14 cellular contexts compared by ENCODE assay signal in genomic region chr4:15402146-15402545, GRCh38. TPM values are rescaled to one million over a fixed set of nuclear protein-coding genes. Genes with fewer than 3 reads are reported as not detected.
DNase-seq lines count a peak whose midpoint lies in the region; ATAC-seq and TF ChIP-seq lines count a peak whose summit lies in the region.
"Had no signal": no experiment of that assay in that cellular context is flagged by ENCODE, and none has a peak within 500 bp of the region (broad histone marks: within the 10 kb centered on the region; RNA-seq: fewer than 3 reads in every experiment).

No MANE protein-coding gene starts in this region.

- H3K79me2 ChIP-seq in MM.1S (ENCODE audit: low read length) (no peaks in the 10 kb centered on the region), parathyroid adenoma (no peaks in the 10 kb centered on the region)

- H3K4me2 ChIP-seq in MM.1S (ENCODE audit: low read depth, low read length) = peak overlapping the region; percentile 71; the same call in 1 of the 2 replicates
- no peak overlapping the region for H3K4me2 ChIP-seq in parathyroid adenoma (ENCODE audit: low read length)

- no peak for DNase-seq in CD4-positive, CD25-positive, alpha-beta regulatory T cell
- DNase-seq in MM.1S = no peak
- DNase-seq in esophagus squamous epithelium (lab: John Stamatoyannopoulos, UW) = no peak
- DNase-seq in NK-92 (lab: John Stamatoyannopoulos, UW; ENCODE audit: unreplicated experiment) = no peak
- DNase-seq in SKM-1 treated with dmso at 0.1 percent for 144 hours (lab: John Stamatoyannopoulos, UW; ENCODE audit: unreplicated experiment) = no peak
- DNase-seq in heart right ventricle = no peak
- DNase-seq: Karpas-422, NCI-H526 had no signal

- H3K27ac ChIP-seq in CD4-positive, CD25-positive, alpha-beta regulatory T cell (ENCODE audit: insufficient read depth, low read length, poor library complexity, severe bottlenecking) = no peak overlapping the region
- peak overlapping the region; percentile 38; the same call in 1 of the 2 replicates for H3K27ac ChIP-seq in MM.1S (ENCODE audit: low read length)
- peak overlapping the region; percentile 29 to 68 (median 62) for H3K27ac ChIP-seq in esophagus squamous epithelium
- H3K27ac ChIP-seq in parathyroid adenoma = peak overlapping the region; percentile 75
- peak overlapping the region in 2 of 10 donors; percentile 15 to 23 for H3K27ac ChIP-seq in heart right ventricle

- peaks cover 16% of the 10 kb centered on the region for H3K4me1 ChIP-seq in CD4-positive, CD25-positive, alpha-beta regulatory T cell (ENCODE audit: control insufficient read depth, insufficient read depth, low read length, poor library complexity, severe bottlenecking)
- H3K4me1 ChIP-seq in MM.1S (ENCODE audit: low read length) = peaks cover 24% of the 10 kb centered on the region
- H3K4me1 ChIP-seq in esophagus squamous epithelium = peaks cover 9 to 57% (median 44%) of the 10 kb centered on the region in 3 donors
- peaks cover 19% of the 10 kb centered on the region for H3K4me1 ChIP-seq in parathyroid adenoma
- H3K4me1 ChIP-seq in heart right ventricle = peaks cover 0 to 40% (median 23%) of the 10 kb centered on the region in 9 donors

- H2AFZ ChIP-seq in MM.1S (ENCODE audit: low read length) (peak overlapping the region; percentile 56; the same call in 1 of the 2 replicates), parathyroid adenoma (no peak overlapping the region)

- H3K4me1 Mint-ChIP-seq in CD4-positive, CD25-positive, alpha-beta regulatory T cell = peaks cover 7 to 37% (median 18%) of the 10 kb centered on the region in 4 donors
- peaks cover 35% of the 10 kb centered on the region for H3K4me1 Mint-ChIP-seq in stimulated activated memory B cell treated with anti-CD40 and anti-IgM and Interleukin-4, amounts not matched to agents 10 μg/mL and 1 μg/mL and 100 μg/mL, for 72 hours

- H3K9me3 Mint-ChIP-seq in CD4-positive, CD25-positive, alpha-beta regulatory T cell = no peaks in the 10 kb centered on the region
- H3K9me3 Mint-ChIP-seq in stimulated activated memory B cell treated with anti-CD40 and anti-IgM and Interleukin-4, amounts not matched to agents 10 μg/mL and 1 μg/mL and 100 μg/mL, for 72 hours = no peaks in the 10 kb centered on the region
- H3K9me3 Mint-ChIP-seq: T-helper 1 cell treated with Interleukin-12 subunit alpha and Interleukin-12 subunit beta and Interleukin-4 antibody, amounts not matched to agents 30 μg/mL and 1 μg/mL, for 36 hours had no signal

- WGBS in esophagus squamous epithelium, 2 donors = 50 to 67% methylated on average over 2 of the region's 2 CpGs
- WGBS in heart right ventricle, 2 donors = 69 to 80% methylated on average over 2 of the region's 2 CpGs

- H3K9ac ChIP-seq in MM.1S (ENCODE audit: low read length) = no peak overlapping the region
- no peak overlapping the region for H3K9ac ChIP-seq in parathyroid adenoma

- H3K27ac Mint-ChIP-seq in CD4-positive, CD25-positive, alpha-beta regulatory T cell = peak overlapping the region; percentile 28 to 90 (median 72)
- H3K27ac Mint-ChIP-seq in stimulated activated memory B cell treated with anti-CD40 and anti-IgM and Interleukin-4, amounts not matched to agents 10 μg/mL and 1 μg/mL and 100 μg/mL, for 72 hours = no peak overlapping the region

- peaks cover 10% of the 10 kb centered on the region; the same call in 1 of the 2 replicates for H3F3A ChIP-seq in MM.1S (ENCODE audit: insufficient read depth, low read length)

- peaks cover 4% of the 10 kb centered on the region for H3K27me3 Mint-ChIP-seq in CD4-positive, CD25-positive, alpha-beta regulatory T cell
- no peaks in the 10 kb centered on the region for H3K27me3 Mint-ChIP-seq in stimulated activated memory B cell treated with anti-CD40 and anti-IgM and Interleukin-4, amounts not matched to agents 10 μg/mL and 1 μg/mL and 100 μg/mL, for 72 hours

- H3K27me3 ChIP-seq in CD4-positive, CD25-positive, alpha-beta regulatory T cell (ENCODE audit: control insufficient read depth, insufficient read depth, low read length) = no peaks in the 10 kb centered on the region
- H3K27me3 ChIP-seq in MM.1S (replicated peaks; ENCODE audit: insufficient read depth, low read length) = no peaks in the 10 kb centered on the region
- no peaks in the 10 kb centered on the region for H3K27me3 ChIP-seq in esophagus squamous epithelium
- H3K27me3 ChIP-seq in parathyroid adenoma (ENCODE audit: control insufficient read depth, insufficient read depth, low read length) = no peaks in the 10 kb centered on the region
- H3K27me3 ChIP-seq in heart right ventricle = no peaks in the 10 kb centered on the region
- H3K27me3 ChIP-seq: tibial nerve had no signal

- no peaks in the 10 kb centered on the region for H3K36me3 ChIP-seq in CD4-positive, CD25-positive, alpha-beta regulatory T cell (ENCODE audit: control insufficient read depth, insufficient read depth, low read length)
- H3K36me3 ChIP-seq in MM.1S (replicated peaks; ENCODE audit: insufficient read depth, low read length) (no peaks in the 10 kb centered on the region), esophagus squamous epithelium (no peaks in the 10 kb centered on the region), parathyroid adenoma (ENCODE audit: control insufficient read depth, insufficient read depth, low read length) (no peaks in the 10 kb centered on the region), heart right ventricle (no peaks in the 10 kb centered on the region)
- H3K36me3 ChIP-seq: tibial nerve had no signal

- H4K20me1 ChIP-seq in MM.1S (ENCODE audit: insufficient read depth, low read length) = no peaks in the 10 kb centered on the region

- H3K9me2 ChIP-seq in MM.1S (replicated peaks; ENCODE audit: insufficient read depth, low read length) = no peaks in the 10 kb centered on the region

- TF ChIP-seq CTCF in MM.1S (IDR thresholded peaks at IDR 0.05; ENCODE audit: low read length) = no peak
- no peak for TF ChIP-seq CTCF in esophagus squamous epithelium (IDR thresholded peaks at IDR 0.05)
- TF ChIP-seq CTCF in parathyroid adenoma (IDR thresholded peaks at IDR 0.05) = no peak
- TF ChIP-seq CTCF in heart right ventricle (IDR thresholded peaks at IDR 0.05) = no peak

- ATAC-seq in CD4-positive, CD25-positive, alpha-beta regulatory T cell (ENCODE audit: low read depth in 2 of 2) = no peak
- no peak for ATAC-seq in stimulated activated memory B cell treated with anti-CD40 and anti-IgM and Interleukin-4, amounts not matched to agents 10 μg/mL and 1 μg/mL and 100 μg/mL, for 72 hours
- no peak for ATAC-seq in heart right ventricle

- no peaks in the 10 kb centered on the region for H3K36me3 Mint-ChIP-seq in CD4-positive, CD25-positive, alpha-beta regulatory T cell
- no peaks in the 10 kb centered on the region for H3K36me3 Mint-ChIP-seq in stimulated activated memory B cell treated with anti-CD40 and anti-IgM and Interleukin-4, amounts not matched to agents 10 μg/mL and 1 μg/mL and 100 μg/mL, for 72 hours

- no peak for TF ChIP-seq POLR2A in esophagus squamous epithelium (IDR thresholded peaks at IDR 0.05)

- H3K4me3 Mint-ChIP-seq in CD4-positive, CD25-positive, alpha-beta regulatory T cell = no peak overlapping the region
- H3K4me3 Mint-ChIP-seq in stimulated activated memory B cell treated with anti-CD40 and anti-IgM and Interleukin-4, amounts not matched to agents 10 μg/mL and 1 μg/mL and 100 μg/mL, for 72 hours = no peak overlapping the region

- no peaks in the 10 kb centered on the region for H3K9me3 ChIP-seq in CD4-positive, CD25-positive, alpha-beta regulatory T cell (ENCODE audit: control insufficient read depth in 2 of 2, low read length in 2 of 2)
- no peaks in the 10 kb centered on the region for H3K9me3 ChIP-seq in MM.1S (replicated peaks; ENCODE audit: insufficient read depth, low read length)
- H3K9me3 ChIP-seq in esophagus squamous epithelium = no peaks in the 10 kb centered on the region
- H3K9me3 ChIP-seq in parathyroid adenoma (ENCODE audit: control insufficient read depth, low read length) = no peaks in the 10 kb centered on the region
- no peaks in the 10 kb centered on the region for H3K9me3 ChIP-seq in heart right ventricle
- H3K9me3 ChIP-seq: tibial nerve had no signal

- intact Hi-C loops in esophagus squamous epithelium (cut with DNase I) = no loop called here
- intact Hi-C loops in heart right ventricle (cut with DNase I) = no loop called here

- H3K4me3 ChIP-seq in CD4-positive, CD25-positive, alpha-beta regulatory T cell (ENCODE audit: low read depth, low read length) = peak overlapping the region; percentile 20
- H3K4me3 ChIP-seq in MM.1S (ENCODE audit: low read length) (no peak overlapping the region), esophagus squamous epithelium (no peak overlapping the region), parathyroid adenoma (ENCODE audit: low read depth, low read length) (no peak overlapping the region), heart right ventricle (no peak overlapping the region)
- H3K4me3 ChIP-seq: tibial nerve had no signal

RNA-seq across cellular contexts. Expression of gene C1QTNF7, which starts 25.7 kb away (rescaled TPM):
- total RNA-seq in CD4-positive, CD25-positive, alpha-beta regulatory T cell = not detected
- not detected for polyA plus RNA-seq in CD4-positive, CD25-positive, alpha-beta regulatory T cell
- total RNA-seq in esophagus squamous epithelium = 10 to 100 TPM in 1 of 4 donors, 1 to 10 TPM in 1, under 1 TPM in 2; 0.11 to 12.2 (median 1.5) TPM
- total RNA-seq in heart right ventricle = 1 to 10 TPM in 8 of 10 donors, under 1 TPM in 2; 0.30 to 2.7 (median 1.5) TPM
- 1 to 10 TPM in 1 of 2 donors, under 1 TPM in 1; 0.38 to 2.3 TPM for polyA plus RNA-seq in heart right ventricle
- total RNA-seq: Daoy had no signal
- polyA plus RNA-seq: neural cell had no signal
